20 cellular contexts compared by ENCODE assay signal in the genomic region with DNA sequence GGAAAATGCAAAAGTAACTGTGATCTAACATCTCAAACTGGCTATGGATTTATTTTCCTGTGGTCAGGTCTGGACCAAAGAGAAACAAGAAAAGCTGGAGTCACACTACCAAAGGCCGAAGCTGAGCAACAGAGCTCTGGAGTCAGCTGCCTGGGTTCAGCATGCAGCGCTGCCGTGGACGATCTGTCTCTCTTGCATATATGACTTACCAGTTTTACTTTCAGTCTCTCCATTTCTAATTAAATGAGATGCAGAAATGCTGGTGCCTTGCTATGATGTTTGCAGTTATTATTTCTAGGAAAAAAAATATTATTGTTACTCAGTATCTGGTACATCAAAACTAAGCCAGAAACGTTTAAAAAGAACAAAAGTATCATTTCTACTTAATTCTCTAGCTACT.
A peak's percentile ranks its signal among the peaks of the same experiment; 100 is the strongest.
DNase-seq lines count a peak whose midpoint lies in the region; ATAC-seq and TF ChIP-seq lines count a peak whose summit lies in the region.
"Had no signal": no experiment of that assay in that cellular context is flagged by ENCODE, and none has a peak within 500 bp of the region (broad histone marks: within the 10 kb centered on the region; RNA-seq: fewer than 3 reads in every experiment).

No MANE protein-coding gene starts in this region.

- H2BK12ac ChIP-seq in mesenchymal stem cell (ENCODE audit: low read length in 2 of 2): no peak overlapping the region

- H2BK15ac ChIP-seq in mesenchymal stem cell (ENCODE audit: low read depth, poor library complexity, severe bottlenecking): no peak overlapping the region

- TF ChIP-seq CTCF in coronary artery (IDR thresholded peaks at IDR 0.05) (no peak), RWPE1 (conservative IDR thresholded peaks at IDR 0.05; ENCODE audit: low read depth) (no peak)

- H4K91ac ChIP-seq in mesenchymal stem cell (ENCODE audit: low read length): no peak overlapping the region

- CTCF ChIA-PET in activated CD4-positive, alpha-beta T cell treated with anti-CD3 and anti-CD28 coated beads, Interleukin-2, amount 10 ng/mL, durations not matched to agents 7 days and 5 days (lab: Charles Lee): interaction anchor here (0.9 kb wide), 1 partner anchor 14 kb away, joined by 3 read pairs; no protein-coding TSS in a partner anchor
- CTCF ChIA-PET in RWPE1 (lab: Yijun Ruan, JAX): no interaction called here

- H3K36me3 ChIP-seq in mesenchymal stem cell (ENCODE audit: control insufficient read depth in 1 of 2, insufficient read depth in 2 of 2, low read depth in 1 of 2, low read length in 2 of 2): no peaks in the 10 kb centered on the region
- H3K36me3 ChIP-seq: MG63, right lobe of liver, vagina had no signal

- no peaks in the 10 kb centered on the region for H3K27me3 ChIP-seq in mesenchymal stem cell (ENCODE audit: control insufficient read depth in 1 of 2, insufficient read depth in 1 of 2, low read length in 2 of 2)
- H3K27me3 ChIP-seq: MG63, right lobe of liver, vagina had no signal

- no peak overlapping the region for H3K18ac ChIP-seq in mesenchymal stem cell (ENCODE audit: low read depth in 1 of 2, low read length in 2 of 2)

- H2BK5ac ChIP-seq in mesenchymal stem cell (ENCODE audit: low read depth, low read length, poor library complexity, severe bottlenecking): no peak overlapping the region

- H3K4me2 ChIP-seq in mesenchymal stem cell (ENCODE audit: low read length, poor library complexity, severe bottlenecking): no peak overlapping the region

- no peak overlapping the region for H3K4me3 ChIP-seq in coronary artery
- H3K4me3 ChIP-seq in mesenchymal stem cell (ENCODE audit: insufficient read depth in 1 of 2, low read depth in 1 of 2, low read length in 2 of 2): no peak overlapping the region
- H3K4me3 ChIP-seq: MG63, right lobe of liver, SK-N-MC, vagina had no signal

- no peak overlapping the region for H3K23ac ChIP-seq in mesenchymal stem cell (ENCODE audit: low read length in 2 of 2)

- ATAC-seq in effector memory CD8-positive, alpha-beta T cell (replicated peaks): peak; percentile 22
- ATAC-seq: PC-3, right lobe of liver had no signal

- H3K36me3 Mint-ChIP-seq in activated T-cell treated with anti-CD3 and anti-CD28 coated beads, Interleukin-2, amount 50 U/mL, for 24 hours (ENCODE audit: low read depth): peaks cover 51% of the 10 kb centered on the region
- peaks cover 58% of the 10 kb centered on the region for H3K36me3 Mint-ChIP-seq in activated CD4-positive, alpha-beta T cell treated with anti-CD3 and anti-CD28 coated beads, Interleukin-2, amount 10 ng/mL, durations not matched to agents 7 days and 5 days (ENCODE audit: low read depth)
- peaks cover 13% of the 10 kb centered on the region for H3K36me3 Mint-ChIP-seq in effector memory CD8-positive, alpha-beta T cell (ENCODE audit: insufficient read depth)
- H3K36me3 Mint-ChIP-seq: CD4-positive, CD25-positive, alpha-beta regulatory T cell had no signal

- no peaks in the 10 kb centered on the region for H3K4me1 ChIP-seq in mesenchymal stem cell (ENCODE audit: control insufficient read depth, insufficient read depth, low read depth, low read length)
- H3K4me1 ChIP-seq: right lobe of liver, vagina had no signal

- H2AFZ ChIP-seq in mesenchymal stem cell (ENCODE audit: low read depth, low read length): no peak overlapping the region

- H3K27ac ChIP-seq in coronary artery: no peak overlapping the region
- no peak overlapping the region for H3K27ac ChIP-seq in RWPE1
- H3K27ac ChIP-seq in mesenchymal stem cell (ENCODE audit: low read length, poor library complexity, severe bottlenecking): no peak overlapping the region
- H3K27ac ChIP-seq: right lobe of liver, SK-N-MC, vagina had no signal

- H3K27me3 Mint-ChIP-seq in activated T-cell treated with anti-CD3 and anti-CD28 coated beads, Interleukin-2, amount 50 U/mL, for 24 hours: no peaks in the 10 kb centered on the region
- no peaks in the 10 kb centered on the region for H3K27me3 Mint-ChIP-seq in activated CD4-positive, alpha-beta T cell treated with anti-CD3 and anti-CD28 coated beads, Interleukin-2, amount 10 ng/mL, durations not matched to agents 7 days and 5 days
- H3K27me3 Mint-ChIP-seq in effector memory CD8-positive, alpha-beta T cell: no peaks in the 10 kb centered on the region

- DNase-seq in activated T-cell treated with anti-CD3 and anti-CD28 coated beads, Interleukin-2, amount 50 U/mL, for 24 hours: no peak
- no peak for DNase-seq in activated T-cell treated with anti-CD3 and anti-CD28 coated beads, Interleukin-2, amount 50 U/mL, for 48 hours
- peak; percentile 9 for DNase-seq in activated CD4-positive, alpha-beta T cell treated with anti-CD3 and anti-CD28 coated beads, Interleukin-2, amount 10 ng/mL, durations not matched to agents 7 days and 5 days
- DNase-seq in effector memory CD8-positive, alpha-beta T cell: peak; percentile 22 to 33 (median 25)
- DNase-seq in stimulated activated CD8-positive, alpha-beta memory T cell treated with anti-CD3 and anti-CD28 coated beads, Interleukin-4, amount 100 ng/mL, for 48 hours: peak; percentile 46
- no peak for DNase-seq in coronary artery (ENCODE audit: low spot score)
- DNase-seq in RWPE1 (ENCODE audit: low spot score): no peak
- no peak for DNase-seq in mesenchymal stem cell
- DNase-seq: amniotic stem cell; CD4-positive, CD25-positive, alpha-beta regulatory T cell; endodermal cell; HFFc6; MG63; NCI-H187 treated with DMSO at 0.1 percent for 48 hours; NCI-H446 treated with DMSO at 0.1 percent for 48 hours; occipital lobe; PC-3; right lobe of liver had no signal

- peaks cover 44% of the 10 kb centered on the region for H3K4me1 Mint-ChIP-seq in activated T-cell treated with anti-CD3 and anti-CD28 coated beads, Interleukin-2, amount 50 U/mL, for 24 hours (ENCODE audit: low read depth)
- H3K4me1 Mint-ChIP-seq in activated CD4-positive, alpha-beta T cell treated with anti-CD3 and anti-CD28 coated beads, Interleukin-2, amount 10 ng/mL, durations not matched to agents 7 days and 5 days: peaks cover 35% of the 10 kb centered on the region
- peaks cover 46 to 75% of the 10 kb centered on the region in 2 donors for H3K4me1 Mint-ChIP-seq in effector memory CD8-positive, alpha-beta T cell (ENCODE audit: low read depth in 2 of 2)
- H3K4me1 Mint-ChIP-seq: CD4-positive, CD25-positive, alpha-beta regulatory T cell had no signal

- peak overlapping the region; percentile 83 for H3K27ac Mint-ChIP-seq in activated T-cell treated with anti-CD3 and anti-CD28 coated beads, Interleukin-2, amount 50 U/mL, for 24 hours
- peak overlapping the region; percentile 81 for H3K27ac Mint-ChIP-seq in activated CD4-positive, alpha-beta T cell treated with anti-CD3 and anti-CD28 coated beads, Interleukin-2, amount 10 ng/mL, durations not matched to agents 7 days and 5 days
- H3K27ac Mint-ChIP-seq in effector memory CD8-positive, alpha-beta T cell: peak overlapping the region; percentile 79 to 96
- H3K27ac Mint-ChIP-seq: CD4-positive, CD25-positive, alpha-beta regulatory T cell; endodermal cell; HFFc6 had no signal

- 100% methylated on average over 2 of the region's 5 CpGs for WGBS in mesenchymal stem cell

- H3K9ac ChIP-seq in mesenchymal stem cell (ENCODE audit: low read length): no peak overlapping the region

- H3K79me1 ChIP-seq in mesenchymal stem cell (replicated peaks; ENCODE audit: low read length, poor library complexity, severe bottlenecking): no peaks in the 10 kb centered on the region

- H3K4me3 Mint-ChIP-seq in activated T-cell treated with anti-CD3 and anti-CD28 coated beads, Interleukin-2, amount 50 U/mL, for 24 hours: peak overlapping the region; percentile 76
- peak overlapping the region; percentile 78 for H3K4me3 Mint-ChIP-seq in activated CD4-positive, alpha-beta T cell treated with anti-CD3 and anti-CD28 coated beads, Interleukin-2, amount 10 ng/mL, durations not matched to agents 7 days and 5 days
- H3K4me3 Mint-ChIP-seq in effector memory CD8-positive, alpha-beta T cell: peak overlapping the region; percentile 75 to 81
- H3K4me3 Mint-ChIP-seq: CD4-positive, CD25-positive, alpha-beta regulatory T cell; endodermal cell; HFFc6 had no signal

- H3K4ac ChIP-seq in mesenchymal stem cell (ENCODE audit: low read depth in 1 of 2, low read length in 2 of 2): no peak overlapping the region

- no peaks in the 10 kb centered on the region for H3K9me3 Mint-ChIP-seq in activated T-cell treated with anti-CD3 and anti-CD28 coated beads, Interleukin-2, amount 50 U/mL, for 24 hours
- H3K9me3 Mint-ChIP-seq in activated CD4-positive, alpha-beta T cell treated with anti-CD3 and anti-CD28 coated beads, Interleukin-2, amount 10 ng/mL, durations not matched to agents 7 days and 5 days: peaks cover 4% of the 10 kb centered on the region
- no peaks in the 10 kb centered on the region for H3K9me3 Mint-ChIP-seq in effector memory CD8-positive, alpha-beta T cell
- H3K9me3 Mint-ChIP-seq: CD4-positive, CD25-positive, alpha-beta regulatory T cell; endodermal cell; HFFc6 had no signal

- H2BK120ac ChIP-seq in mesenchymal stem cell (ENCODE audit: low read depth, low read length): no peak overlapping the region

- H2AK5ac ChIP-seq in mesenchymal stem cell (ENCODE audit: low read length, severe bottlenecking): no peak overlapping the region

- H3K14ac ChIP-seq in mesenchymal stem cell (ENCODE audit: low read length in 2 of 2): no peak overlapping the region

- H4K8ac ChIP-seq in mesenchymal stem cell (ENCODE audit: low read length): no peak overlapping the region

- no peaks in the 10 kb centered on the region for H3K9me3 ChIP-seq in mesenchymal stem cell (ENCODE audit: control insufficient read depth, low read length)
- H3K9me3 ChIP-seq: MG63, right lobe of liver, vagina had no signal

- POLR2A ChIA-PET in activated CD4-positive, alpha-beta T cell treated with anti-CD3 and anti-CD28 coated beads, Interleukin-2, amount 10 ng/mL, durations not matched to agents 7 days and 5 days (lab: Charles Lee): interaction anchor here (0.7 kb wide), 1 partner anchor 288 kb away, joined by 3 read pairs; no protein-coding TSS in a partner anchor
- POLR2A ChIA-PET in RWPE1 (lab: Yijun Ruan, JAX; ENCODE audit: low non-redundant PET): no interaction called here

Comparison
In these comparisons a context has a peak if more than half of its experiments do, and no peak if none do; other contexts are left out.
1. DNase-seq: peak in activated CD4-positive, alpha-beta T cell treated with anti-CD3 and anti-CD28 coated beads, Interleukin-2, amount 10 ng/mL, durations not matched to agents 7 days and 5 days (single experiment), effector memory CD8-positive, alpha-beta T cell (3 of 3) and stimulated activated CD8-positive, alpha-beta memory T cell treated with anti-CD3 and anti-CD28 coated beads, Interleukin-4, amount 100 ng/mL, for 48 hours (single experiment); none in activated T-cell treated with anti-CD3 and anti-CD28 coated beads, Interleukin-2, amount 50 U/mL, for 24 hours (single experiment), activated T-cell treated with anti-CD3 and anti-CD28 coated beads, Interleukin-2, amount 50 U/mL, for 48 hours (0 of 2), coronary artery (single experiment), RWPE1 (single experiment) and mesenchymal stem cell (single experiment).
2. Peak in every context shown above with its lines, with median percentiles within 50 percentile points of each other: H3K27ac Mint-ChIP-seq and H3K4me3 Mint-ChIP-seq.